In the genomic region with DNA sequence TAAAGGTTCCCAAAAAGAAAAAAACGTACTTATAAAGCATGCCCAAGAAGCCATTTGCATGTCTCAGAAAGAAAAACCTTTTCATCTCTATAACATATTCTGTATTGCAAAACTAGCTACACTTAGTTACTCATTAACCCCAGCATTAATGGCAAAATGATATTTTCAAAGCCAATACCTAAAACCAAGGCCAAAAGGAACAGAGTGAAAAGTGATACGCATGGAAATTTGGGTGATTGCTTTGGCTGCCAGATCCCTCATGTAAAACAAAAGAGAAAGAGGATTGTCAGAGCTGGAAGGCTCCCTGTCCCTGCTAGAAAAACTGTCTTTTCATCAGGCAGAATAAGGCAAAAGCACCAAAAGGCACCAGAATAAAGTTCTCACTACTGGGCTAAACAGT, we compare ENCODE assay signal across 22 cellular contexts. TPM values are rescaled to one million over a fixed set of nuclear protein-coding genes. Genes with fewer than 3 reads are reported as not detected.
DNase-seq lines count a peak whose midpoint lies in the region; ATAC-seq, FAIRE-seq and TF ChIP-seq lines count a peak whose summit lies in the region.
"Had no signal": no experiment of that assay in that cellular context is flagged by ENCODE, and none has a peak within 500 bp of the region (broad histone marks: within the 10 kb centered on the region; RNA-seq: fewer than 3 reads in every experiment).

No MANE protein-coding gene starts in this region.

- H3K27me3 Mint-ChIP-seq in activated naive CD4-positive, alpha-beta T cell treated with anti-CD3 and anti-CD28 coated beads, Interleukin-2, amount 10 ng/mL, durations not matched to agents 7 days and 5 days: no peaks in the 10 kb centered on the region

- H3K4me2 ChIP-seq in HepG2 (ENCODE audit: low read depth, low read length): no peak overlapping the region
- H3K4me2 ChIP-seq: BLaER1 treated with 17β-estradiol and CSF1 and Interleukin-3, amounts not matched to agents 10 nM and 100 nM had no signal

- H3K4me1 ChIP-seq in right lobe of liver (no peaks in the 10 kb centered on the region), HepG2 (ENCODE audit: insufficient read depth, low read length) (0 out of 2 replicates have a peak, but pooled peaks cover 7% of the 10 kb centered on the region)
- H3K4me1 ChIP-seq: BLaER1 treated with 17β-estradiol and CSF1 and Interleukin-3, amounts not matched to agents 10 nM and 100 nM; Caco-2 had no signal

- no peak overlapping the region for H3K4me3 ChIP-seq in right lobe of liver
- H3K4me3 ChIP-seq in HepG2 (replicated peaks in 1 of 3; ENCODE audit: insufficient read depth in 1 of 3, low read depth in 2 of 3, low read length in 3 of 3): no peak overlapping the region
- H3K4me3 ChIP-seq: BLaER1 treated with 17β-estradiol and CSF1 and Interleukin-3, amounts not matched to agents 10 nM and 100 nM had no signal

- no peaks in the 10 kb centered on the region for H4K20me1 ChIP-seq in HepG2 (ENCODE audit: insufficient read depth, low read length)

- no peaks in the 10 kb centered on the region for H3K36me3 ChIP-seq in right lobe of liver
- no peaks in the 10 kb centered on the region for H3K36me3 ChIP-seq in HepG2 (replicated peaks in 1 of 2; ENCODE audit: control insufficient read depth in 1 of 2, insufficient read depth in 2 of 2, low read length in 2 of 2)
- H3K36me3 ChIP-seq: BLaER1 treated with 17β-estradiol and CSF1 and Interleukin-3, amounts not matched to agents 10 nM and 100 nM had no signal

- H3K36me3 Mint-ChIP-seq in activated naive CD4-positive, alpha-beta T cell treated with anti-CD3 and anti-CD28 coated beads, Interleukin-2, amount 10 ng/mL, durations not matched to agents 7 days and 5 days: no peaks in the 10 kb centered on the region
- H3K36me3 Mint-ChIP-seq: CD8-positive, alpha-beta T cell had no signal

- TF ChIP-seq RAD21 in HepG2 (CRISPR knock-in tag; IDR thresholded peaks at IDR 0.05): no peak

- H2AFZ ChIP-seq in HepG2 (ENCODE audit: low read length): no peak overlapping the region

- no peaks in the 10 kb centered on the region for H3K9me3 Mint-ChIP-seq in activated naive CD4-positive, alpha-beta T cell treated with anti-CD3 and anti-CD28 coated beads, Interleukin-2, amount 10 ng/mL, durations not matched to agents 7 days and 5 days
- H3K9me3 Mint-ChIP-seq: CD4-positive, alpha-beta T cell; CD8-positive, alpha-beta T cell had no signal

- H3K9me3 ChIP-seq in right lobe of liver (no peaks in the 10 kb centered on the region), HepG2 (ENCODE audit: low read length) (no peaks in the 10 kb centered on the region)
- H3K9me3 ChIP-seq: BLaER1 treated with 17β-estradiol and CSF1 and Interleukin-3, amounts not matched to agents 10 nM and 100 nM; Caco-2 had no signal

- no peak overlapping the region for H3K4me3 Mint-ChIP-seq in activated naive CD4-positive, alpha-beta T cell treated with anti-CD3 and anti-CD28 coated beads, Interleukin-2, amount 10 ng/mL, durations not matched to agents 7 days and 5 days
- H3K4me3 Mint-ChIP-seq: B cell; CD4-positive, alpha-beta T cell; CD8-positive, alpha-beta T cell had no signal

- no peak for TF ChIP-seq CTCF in right lobe of liver (IDR thresholded peaks at IDR 0.05)
- TF ChIP-seq CTCF in HepG2 (CRISPR knock-in tag; IDR thresholded peaks at IDR 0.05): no peak

- WGBS in right lobe of liver (ENCODE audit: insufficient coverage, low coverage, low lambda C conversion rate, missing lambda C conversion rate): 24% methylated on average over 2 of the region's 2 CpGs
- WGBS in HepG2 (ENCODE audit: low lambda C conversion rate): 14% methylated on average over 2 of the region's 2 CpGs

- no peaks in the 10 kb centered on the region for H3K27me3 ChIP-seq in right lobe of liver
- no peaks in the 10 kb centered on the region for H3K27me3 ChIP-seq in HepG2 (ENCODE audit: control insufficient read depth in 1 of 2, insufficient read depth in 2 of 2, low read length in 2 of 2)

- TF ChIP-seq EP300 in HepG2 (IDR thresholded peaks at IDR 0.05; ENCODE audit: low read depth in 2 of 2, low read length in 2 of 2): no peak
- no peak for TF ChIP-seq EP300 in HepG2 (CRISPR knock-in tag; IDR thresholded peaks at IDR 0.05; ENCODE audit: borderline replicate concordance)

- CTCF ChIA-PET in HepG2 (lab: Yijun Ruan, JAX; ENCODE audit: low intra/inter-chr PET ratio, low total read pairs): no interaction called here
- CTCF ChIA-PET in activated naive CD4-positive, alpha-beta T cell treated with anti-CD3 and anti-CD28 coated beads, Interleukin-2, amount 10 ng/mL, durations not matched to agents 7 days and 5 days (lab: Charles Lee): no interaction called here

- H3K4me1 Mint-ChIP-seq in activated naive CD4-positive, alpha-beta T cell treated with anti-CD3 and anti-CD28 coated beads, Interleukin-2, amount 10 ng/mL, durations not matched to agents 7 days and 5 days: no peaks in the 10 kb centered on the region
- H3K4me1 Mint-ChIP-seq: B cell had no signal

- in situ Hi-C loops in HepG2 (cut with HindIII; ENCODE audit: extremely low pct_ligation_motif_present, low pct_unique_long_range_greater_than_20kb): no loop called here

- TF ChIP-seq POLR2A in right lobe of liver (IDR thresholded peaks at IDR 0.05): no peak
- TF ChIP-seq POLR2A in HepG2 (IDR thresholded peaks at IDR 0.05; ENCODE audit: insufficient read depth in 1 of 2, low read depth in 2 of 2, low read length in 2 of 2): no peak

- H3K27ac ChIP-seq in right lobe of liver (no peak overlapping the region), HepG2 (ENCODE audit: extremely low read length, insufficient read depth, low read length) (no peak overlapping the region)
- H3K27ac ChIP-seq: BLaER1 treated with 17β-estradiol and CSF1 and Interleukin-3, amounts not matched to agents 10 nM and 100 nM; C4-2B had no signal

- POLR2A ChIA-PET in HepG2 (lab: Yijun Ruan, JAX): no interaction called here

- no peaks in the 10 kb centered on the region for H3K79me2 ChIP-seq in HepG2 (ENCODE audit: insufficient read depth, low read length)

- peak; percentile 22 to 59 (median 49) for ATAC-seq in right lobe of liver
- ATAC-seq in HepG2: no peak
- ATAC-seq in left lobe of liver: peak; percentile 71
- ATAC-seq in GM18867 (IDR thresholded peaks at IDR 0.05; ENCODE audit: unreplicated experiment): no peak
- ATAC-seq: CD8-positive, alpha-beta T cell had no signal

- intact Hi-C loops in right lobe of liver (cut with DNase I) (no loop called here), HepG2 (cut with micrococcal nuclease; ENCODE audit: unreplicated experiment) (no loop called here)

- FAIRE-seq in HepG2 (lab: Jason Lieb, UNC): no peak
- peak; percentile 69 for FAIRE-seq in GM19239 (lab: Jason Lieb, UNC)
- FAIRE-seq: A204.1, D721Med, G401.6, GM12891 had no signal

- no TSS peak for BruUV-seq in HepG2 (replicated peaks; lab: Mats Ljungman, UMichigan)

- no peak overlapping the region for H3K9ac ChIP-seq in HepG2 (ENCODE audit: insufficient read depth, low read depth, low read length)
- H3K9ac ChIP-seq: BLaER1 treated with 17β-estradiol and CSF1 and Interleukin-3, amounts not matched to agents 10 nM and 100 nM had no signal

- H3K27ac Mint-ChIP-seq in activated naive CD4-positive, alpha-beta T cell treated with anti-CD3 and anti-CD28 coated beads, Interleukin-2, amount 10 ng/mL, durations not matched to agents 7 days and 5 days: no peak overlapping the region
- H3K27ac Mint-ChIP-seq: B cell; CD4-positive, alpha-beta T cell; CD8-positive, alpha-beta T cell had no signal

- no peak for DNase-seq in right lobe of liver
- DNase-seq in HepG2 (ENCODE audit: low spot score): no peak
- no peak for DNase-seq in GM19239 (ENCODE audit: insufficient read length, low spot score)
- DNase-seq in left lobe of liver (ENCODE audit: low spot score): no peak
- no peak for DNase-seq in activated naive CD4-positive, alpha-beta T cell treated with anti-CD3 and anti-CD28 coated beads, Interleukin-2, amount 10 ng/mL, durations not matched to agents 7 days and 5 days
- no peak for DNase-seq in mesenteric fat pad (ENCODE audit: low spot score)
- DNase-seq: 8988T; AML-193; Caco-2; Calu3; CD4-positive, alpha-beta T cell; CD8-positive, alpha-beta T cell; DMS79 treated with DMSO at 0.1 percent for 48 hours; GF-D8 had no signal

TF ChIP-seq in HepG2, 621 proteins besides CTCF, POLR2A, EP300 and RAD21 (continues in another document):
- TF ChIP-seq ZFP62 (CRISPR knock-in tag; IDR thresholded peaks at IDR 0.05) (no peak), HOXA9 (CRISPR knock-in tag; IDR thresholded peaks at IDR 0.05; ENCODE audit: borderline replicate concordance) (no peak), MZF1 (CRISPR knock-in tag; IDR thresholded peaks at IDR 0.05; ENCODE audit: borderline replicate concordance) (no peak), NFATC3 (CRISPR knock-in tag; IDR thresholded peaks at IDR 0.05) (no peak)

RNA-seq across cellular contexts. Expression of gene RADX, which starts 46.8 kb away (rescaled TPM):
- total RNA-seq in right lobe of liver (1 to 10 TPM in 5 of 6 experiments, under 1 TPM in 1; 0.55 to 1.7 (median 1.3) TPM), HepG2 (2016; rRNA removed; fragmentation: Illumina TruSeq; extraction: Trizol) (2.6 and 2.7 TPM in 2 replicates), left lobe of liver (0.60 TPM), mesenteric fat pad (0.42 TPM)
- total RNA-seq in HepG2 (2016; cell fraction: cytosol; rRNA removed; fragmentation: Illumina TruSeq; extraction: Trizol; ENCODE audit: low read depth): 0.18 TPM in 1 of 2 replicates, not detected in the other
- 2.4 and 2.7 TPM in 2 replicates for total RNA-seq in HepG2 (2016; cell fraction: insoluble cytoplasmic fraction; rRNA removed; fragmentation: Illumina TruSeq; extraction: Trizol)
- total RNA-seq in HepG2 (2016; cell fraction: membrane; rRNA removed; fragmentation: Illumina TruSeq; extraction: Trizol): 0.48 and 0.49 TPM in 2 replicates
- total RNA-seq in HepG2 (2016; cell fraction: nucleus; rRNA removed; fragmentation: Illumina TruSeq; extraction: Trizol): 5.1 and 6.6 TPM in 2 replicates
- 1.1 and 1.3 TPM in 2 replicates for polyA plus RNA-seq in HepG2 (2011; rRNA removed)
- polyA plus RNA-seq in HepG2 (2011; cell fraction: cytosol; rRNA removed): 0.21 and 0.28 TPM in 2 replicates
- polyA plus RNA-seq in HepG2 (2011; cell fraction: nucleus; rRNA removed): 2.1 and 3.8 TPM in 2 replicates
- 1.6 and 1.7 TPM in 2 replicates for polyA plus RNA-seq in HepG2 (2012)
- polyA plus RNA-seq in HepG2 (2016; cell fraction: cytosol; fragmentation: Illumina TruSeq; extraction: Trizol; ENCODE audit: low read depth): 0.08 and 0.10 TPM in 2 replicates
- 2.3 and 2.4 TPM in 2 replicates for polyA plus RNA-seq in HepG2 (2016; cell fraction: insoluble cytoplasmic fraction; fragmentation: Illumina TruSeq; extraction: Trizol; ENCODE audit: low read depth)
- 0.19 and 0.35 TPM in 2 replicates for polyA plus RNA-seq in HepG2 (2016; cell fraction: membrane; fragmentation: Illumina TruSeq; extraction: Trizol; ENCODE audit: low read depth)
- polyA plus RNA-seq in HepG2 (2016; cell fraction: nucleus; fragmentation: Illumina TruSeq; extraction: Trizol; ENCODE audit: insufficient read depth, low read depth): 6.9 and 13.2 TPM in 2 replicates
- polyA minus RNA-seq in HepG2 (2011; rRNA and poly(A)+ RNA removed; ENCODE audit: low replicate concordance): 0.14 TPM in 1 of 2 replicates, not detected in the other
- 0.30 and 0.35 TPM in 2 replicates for polyA minus RNA-seq in HepG2 (2011; cell fraction: cytosol; rRNA and poly(A)+ RNA removed)
- polyA minus RNA-seq in HepG2 (2011; cell fraction: nucleus; rRNA and poly(A)+ RNA removed): 4.4 and 5.2 TPM in 2 replicates

Comparison
In these comparisons a context has a peak if more than half of its experiments do, and no peak if none do; other contexts are left out.
1. ATAC-seq: peak in right lobe of liver (4 of 4) and left lobe of liver (single experiment); none in HepG2 (single experiment) and GM18867 (single experiment).